ENCODE assay signal across 9 cellular contexts in genomic region chr20:48761023-48761785, GRCh38.
DNase-seq lines count a peak whose midpoint lies in the region; ATAC-seq, FAIRE-seq and TF ChIP-seq lines count a peak whose summit lies in the region.
"Had no signal": no experiment of that assay in that cellular context is flagged by ENCODE, and none has a peak within 500 bp of the region (broad histone marks: within the 10 kb centered on the region; RNA-seq: fewer than 3 reads in every experiment).

No MANE protein-coding gene starts in this region.

- H3K36me3 ChIP-seq in osteoblast (ENCODE audit: insufficient read depth, low read length), result no peaks in the 10 kb centered on the region
- H3K36me3 ChIP-seq: SJSA1 had no signal

- no peak overlapping the region for H3K4me2 ChIP-seq in osteoblast (ENCODE audit: insufficient read depth, low read length)

- H2AFZ ChIP-seq in osteoblast (ENCODE audit: low read length), result no peak overlapping the region

- DNase-seq in GM12891 (ENCODE audit: insufficient read length, low spot score) (no peak), T-helper 1 cell (peak in 4 of 5 donors; percentile 26 to 91 (median 32)), osteoblast (ENCODE audit: insufficient read length, low spot score, missing footprints) (peak; percentile 29), GM13976 (ENCODE audit: low spot score) (no peak)

- no peak for TF ChIP-seq POLR2A in GM12891 (IDR thresholded peaks at IDR 0.05; ENCODE audit: low read depth, low read length)

- H3K79me2 ChIP-seq in osteoblast (ENCODE audit: insufficient read depth, low read length), result no peaks in the 10 kb centered on the region

- ATAC-seq in GM18502 (IDR thresholded peaks at IDR 0.05; ENCODE audit: poor library complexity, unreplicated experiment) (no peak), GM21515 (IDR thresholded peaks at IDR 0.05; ENCODE audit: unreplicated experiment) (no peak), GM18858 (IDR thresholded peaks at IDR 0.05; ENCODE audit: unreplicated experiment) (no peak)

- H4K20me1 ChIP-seq in osteoblast (ENCODE audit: insufficient read depth, low read length), result peaks cover 10% of the 10 kb centered on the region

- FAIRE-seq in GM12891 (lab: Jason Lieb, UNC), result peak; percentile 68

- in situ Hi-C loops in GM13976 (cut with MboI; ENCODE audit: low sequenced_read_pairs, unreplicated experiment), result no loop called here

- no peak overlapping the region for H3K4me3 ChIP-seq in osteoblast (ENCODE audit: insufficient read depth, low read length)
- H3K4me3 ChIP-seq: SJSA1 had no signal

- peaks cover 7% of the 10 kb centered on the region for H3K4me1 ChIP-seq in osteoblast (ENCODE audit: insufficient read depth, low read length)

- H3K9me3 ChIP-seq in osteoblast (ENCODE audit: low read depth, low read length), result no peaks in the 10 kb centered on the region
- H3K9me3 ChIP-seq: SJSA1 had no signal

- H3K27me3 ChIP-seq in osteoblast (ENCODE audit: insufficient read depth, low read length), result no peaks in the 10 kb centered on the region
- H3K27me3 ChIP-seq: SJSA1 had no signal

- H3K27ac ChIP-seq in cingulate gyrus (ENCODE audit: low read depth, low read length), result peak overlapping the region; percentile 54
- no peak overlapping the region for H3K27ac ChIP-seq in osteoblast (ENCODE audit: low read depth, low read length)
- H3K27ac ChIP-seq: SJSA1 had no signal

- no peak for TF ChIP-seq CTCF in osteoblast (IDR thresholded peaks at IDR 0.05; ENCODE audit: extremely low read depth, low read depth, low read length)
- no peak for TF ChIP-seq CTCF in GM13976 (IDR thresholded peaks at IDR 0.05; ENCODE audit: borderline replicate concordance, control extremely low read depth, extremely low read depth, insufficient read depth, missing control alignments)

TF ChIP-seq in GM12891, 5 proteins besides CTCF, POLR2A, EP300 and RAD21:
- TF ChIP-seq SPI1 (IDR thresholded peaks at IDR 0.05; ENCODE audit: low read depth, low read length) (peak; percentile 44), POU2F2 (IDR thresholded peaks at IDR 0.05; ENCODE audit: low read depth, low read length) (no peak), PAX5 (IDR thresholded peaks at IDR 0.05; ENCODE audit: insufficient read depth, low read length, severe bottlenecking) (no peak), TAF1 (IDR thresholded peaks at IDR 0.05; ENCODE audit: low read depth, low read length) (no peak), POLR2AphosphoS5 (IDR thresholded peaks at IDR 0.05; ENCODE audit: low read depth, low read length) (no peak)

Comparison
In these comparisons a context has a peak if more than half of its experiments do, and no peak if none do; other contexts are left out.
1. DNase-seq: peak in T-helper 1 cell (4 of 5) and osteoblast (single experiment); none in GM12891 (single experiment) and GM13976 (single experiment).